In the genomic region with DNA sequence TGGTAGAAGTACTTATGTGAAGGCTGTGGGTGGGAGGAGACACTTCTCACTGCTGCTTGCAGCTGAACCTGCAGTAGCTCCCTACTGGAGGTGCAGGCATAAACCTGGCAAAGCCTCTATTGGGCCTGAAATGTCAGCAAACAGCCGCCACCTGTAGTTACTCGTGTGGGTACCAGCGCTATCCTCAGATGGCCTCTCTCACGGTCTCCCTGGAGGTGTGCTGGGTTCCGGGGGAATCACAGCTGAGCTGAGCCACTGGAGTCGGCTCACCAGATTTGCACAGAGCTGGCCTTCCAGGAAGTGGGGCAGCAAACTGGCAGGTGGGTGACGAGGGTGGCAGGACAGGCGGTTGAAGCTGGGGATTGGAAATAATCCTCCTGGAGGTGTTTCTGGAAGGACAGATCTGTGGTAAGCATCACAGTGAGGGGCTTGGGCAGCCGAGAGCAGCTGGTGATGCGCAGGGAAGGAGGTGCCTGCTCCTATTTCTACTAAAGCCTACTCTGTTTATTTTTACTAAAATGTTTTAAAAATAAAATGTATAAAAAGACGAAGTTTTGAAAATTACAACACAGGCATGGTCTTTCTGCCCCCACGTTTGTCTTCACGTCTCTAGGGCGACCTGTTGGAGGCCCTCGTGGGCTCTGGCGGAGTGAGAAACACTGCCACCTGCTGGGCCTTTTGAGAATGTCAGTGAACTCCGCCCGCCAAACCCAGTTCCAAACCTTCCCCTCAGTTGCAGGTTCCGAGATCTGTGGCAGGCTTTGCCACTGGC, we compare ENCODE assay signal across 1 cellular context.
TF ChIP-seq lines count a peak whose summit lies in the region.

No MANE protein-coding gene starts in this region.

TF ChIP-seq in IMR-90, 13 proteins besides CTCF, POLR2A, EP300 and RAD21 (continued from another document):
- TF ChIP-seq ELK1 (IDR thresholded peaks at IDR 0.05; ENCODE audit: borderline replicate concordance, low read depth, low read length), result no peak
- TF ChIP-seq SMC3 (IDR thresholded peaks at IDR 0.05; ENCODE audit: low read depth, low read length), result peak; percentile 85
